In genomic region chr1:197995408-197996258, GRCh38 we compare ENCODE assay signal across 22 cellular contexts.
"Had no signal": no experiment of that assay in that cellular context is flagged by ENCODE, and none has a peak within 500 bp of the region (broad histone marks: within the 10 kb centered on the region; RNA-seq: fewer than 3 reads in every experiment).

No MANE protein-coding gene starts in this region.

- H3K27me3 ChIP-seq: foreskin keratinocyte, thyroid gland had no signal

- H3K36me3 ChIP-seq: thyroid gland had no signal

- DNase-seq: activated CD4-positive, alpha-beta memory T cell treated with anti-CD3 and anti-CD28 coated beads, Interleukin-2, amount 10 ng/mL, durations not matched to agents 7 days and 5 days; activated CD4-positive, alpha-beta T cell treated with anti-CD3 and anti-CD28 coated beads for 36 hours; activated CD8-positive, alpha-beta memory T cell treated with anti-CD3 and anti-CD28 coated beads, Interleukin-2, amount 10 ng/mL, durations not matched to agents 7 days and 5 days; activated naive CD4-positive, alpha-beta T cell; activated naive CD8-positive, alpha-beta T cell treated with anti-CD3 and anti-CD28 coated beads for 36 hours; amniotic stem cell; effector memory CD8-positive, alpha-beta T cell; foreskin keratinocyte; hippocampal formation; islet precursor cell; left colon; mammary epithelial cell; midbrain; nucleus accumbens; posterior cingulate gyrus; retina; stimulated activated CD4-positive, alpha-beta T cell treated with anti-CD3 and anti-CD28 coated beads, Interleukin-2, amount 100 ng/mL, for 24 hours; stimulated activated naive CD4-positive, alpha-beta T cell treated with Interleukin-2 at 50 U/mL for 16 hours had no signal

- H3K4me3 ChIP-seq: thyroid gland had no signal

- FAIRE-seq: TTC549, urothelium cell line had no signal

- H3K27ac ChIP-seq: foreskin keratinocyte had no signal

- ATAC-seq: activated CD4-positive, alpha-beta T cell treated with anti-CD3 and anti-CD28 coated beads for 36 hours; activated CD8-positive, alpha-beta memory T cell treated with anti-CD3 and anti-CD28 coated beads, Interleukin-2, amount 10 ng/mL, durations not matched to agents 7 days and 5 days; effector memory CD8-positive, alpha-beta T cell; foreskin keratinocyte; left colon; WTC11 had no signal

- H3K4me1 ChIP-seq: foreskin keratinocyte, thyroid gland had no signal

- H3K9me3 ChIP-seq: thyroid gland had no signal
